ENCODE assay signal across 1 cellular context in the genomic region with DNA sequence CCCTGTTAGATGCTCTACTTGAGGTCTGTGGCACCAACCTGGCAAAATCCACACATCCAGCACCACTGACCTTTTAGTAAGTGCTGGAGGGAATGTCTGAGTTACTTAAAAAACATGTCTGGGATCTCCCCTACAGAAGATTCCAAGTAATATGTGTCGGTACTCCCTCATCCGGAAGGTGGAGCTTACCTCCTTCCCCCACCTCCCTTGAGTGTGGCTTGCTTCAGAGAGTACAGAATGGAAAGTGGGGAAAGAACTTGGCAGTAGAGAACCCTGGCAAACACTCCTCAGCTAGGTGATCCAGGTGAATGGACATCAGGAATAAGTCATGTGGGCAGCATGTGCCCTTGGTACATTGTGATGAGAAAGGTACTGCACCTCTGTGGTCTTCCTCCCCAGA.
TF ChIP-seq lines count a peak whose summit lies in the region.

No MANE protein-coding gene starts in this region.

TF ChIP-seq in HepG2, 621 proteins besides CTCF, POLR2A, EP300 and RAD21:
- TF ChIP-seq CBX1 (IDR thresholded peaks at IDR 0.05; ENCODE audit: low read depth) (no peak), HDAC1 (CRISPR knock-in tag; IDR thresholded peaks at IDR 0.05) (no peak), HMG20B (CRISPR knock-in tag; conservative IDR thresholded peaks at IDR 0.05) (no peak), ZNF891 (CRISPR knock-in tag; IDR thresholded peaks at IDR 0.05) (no peak)
TF ChIP-seq in HepG2: peak in this region for 0.
